Comparison of ENCODE assay signal across 23 cellular contexts in the genomic region with DNA sequence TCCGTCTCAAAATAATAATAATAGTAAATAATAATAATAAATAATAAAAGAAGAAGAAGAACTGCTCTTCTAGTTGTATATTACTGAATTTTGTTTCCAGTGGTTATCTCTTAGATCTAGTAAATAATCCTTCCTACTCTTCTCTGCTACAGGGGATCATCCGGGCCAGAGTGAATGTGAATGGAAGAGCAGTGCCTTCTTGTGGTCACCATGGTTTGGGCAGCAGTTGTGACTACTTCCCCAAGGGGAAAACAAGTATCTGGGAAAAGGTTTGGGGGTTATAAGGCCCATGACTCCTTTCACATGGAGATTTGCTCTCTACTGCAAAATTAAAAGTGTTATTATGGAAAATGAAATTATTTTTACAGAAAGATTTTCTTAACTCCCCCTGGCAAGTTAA. TPM values are rescaled to one million over a fixed set of nuclear protein-coding genes. Genes with fewer than 3 reads are reported as not detected.
DNase-seq lines count a peak whose midpoint lies in the region; ATAC-seq, FAIRE-seq and TF ChIP-seq lines count a peak whose summit lies in the region.
"Had no signal": no experiment of that assay in that cellular context is flagged by ENCODE, and none has a peak within 500 bp of the region (broad histone marks: within the 10 kb centered on the region; RNA-seq: fewer than 3 reads in every experiment).

No MANE protein-coding gene starts in this region.

- H3K27ac Mint-ChIP-seq in activated CD8-positive, alpha-beta memory T cell treated with anti-CD3 and anti-CD28 coated beads, Interleukin-2, amount 10 ng/mL, durations not matched to agents 7 days and 5 days = no peak overlapping the region

- H3K4me1 Mint-ChIP-seq in activated CD8-positive, alpha-beta memory T cell treated with anti-CD3 and anti-CD28 coated beads, Interleukin-2, amount 10 ng/mL, durations not matched to agents 7 days and 5 days = peaks cover 7% of the 10 kb centered on the region

- no peaks in the 10 kb centered on the region for H3K9me2 ChIP-seq in PC-3 (replicated peaks; ENCODE audit: low read length)
- H3K9me2 ChIP-seq: SK-N-SH had no signal

- no peaks in the 10 kb centered on the region for H3K36me3 ChIP-seq in HepG2 (replicated peaks in 1 of 2; ENCODE audit: control insufficient read depth in 1 of 2, insufficient read depth in 2 of 2, low read length in 2 of 2)
- H3K36me3 ChIP-seq in right lobe of liver = no peaks in the 10 kb centered on the region
- no peaks in the 10 kb centered on the region for H3K36me3 ChIP-seq in PC-3 (ENCODE audit: low read depth, low read length)
- H3K36me3 ChIP-seq in lower lobe of right lung = no peaks in the 10 kb centered on the region
- H3K36me3 ChIP-seq: Peyer's patch had no signal

- ATAC-seq in HepG2 (no peak), right lobe of liver (no peak), PC-3 (no peak), lower lobe of right lung (no peak)
- ATAC-seq in activated CD8-positive, alpha-beta memory T cell treated with anti-CD3 and anti-CD28 coated beads, Interleukin-2, amount 10 ng/mL, durations not matched to agents 7 days and 5 days = no peak

- no peaks in the 10 kb centered on the region for H3K9me3 ChIP-seq in HepG2 (ENCODE audit: low read length)
- H3K9me3 ChIP-seq in right lobe of liver = no peaks in the 10 kb centered on the region
- H3K9me3 ChIP-seq in PC-3 (ENCODE audit: low read length) = no peaks in the 10 kb centered on the region
- H3K9me3 ChIP-seq in lower lobe of right lung = no peaks in the 10 kb centered on the region
- H3K9me3 ChIP-seq: Peyer's patch, SK-N-SH had no signal

- no peaks in the 10 kb centered on the region for H3F3A ChIP-seq in PC-3 (ENCODE audit: low read length, unreplicated experiment)

- BruUV-seq in HepG2 (replicated peaks; lab: Mats Ljungman, UMichigan) = no TSS peak
- no TSS peak for BruUV-seq in PC-3 (replicated peaks; lab: Mats Ljungman, UMichigan)

- no peak overlapping the region for H2AFZ ChIP-seq in HepG2 (ENCODE audit: low read length)
- no peak overlapping the region for H2AFZ ChIP-seq in PC-3 (ENCODE audit: low read length)
- H2AFZ ChIP-seq: GM23248 had no signal

- H3K4me2 ChIP-seq in HepG2 (ENCODE audit: low read depth, low read length) (no peak overlapping the region), PC-3 (ENCODE audit: low read length) (no peak overlapping the region)
- H3K4me2 ChIP-seq: KMS-11, SK-N-SH had no signal

- CTCF ChIA-PET in HepG2 (lab: Yijun Ruan, JAX; ENCODE audit: low intra/inter-chr PET ratio, low total read pairs) = no interaction called here
- CTCF ChIA-PET in PC-3 (lab: Charles Lee) = no interaction called here
- CTCF ChIA-PET in activated CD8-positive, alpha-beta memory T cell treated with anti-CD3 and anti-CD28 coated beads, Interleukin-2, amount 10 ng/mL, durations not matched to agents 7 days and 5 days (lab: Charles Lee) = no interaction called here

- H3K27me3 Mint-ChIP-seq in activated CD8-positive, alpha-beta memory T cell treated with anti-CD3 and anti-CD28 coated beads, Interleukin-2, amount 10 ng/mL, durations not matched to agents 7 days and 5 days = no peaks in the 10 kb centered on the region

- in situ Hi-C loops in HepG2 (cut with HindIII; ENCODE audit: extremely low pct_ligation_motif_present, low pct_unique_long_range_greater_than_20kb) = no loop called here

- DNase-seq in HepG2 (ENCODE audit: low spot score) (no peak), right lobe of liver (no peak), PC-3 (no peak), epithelial cell of esophagus (ENCODE audit: low read depth) (no peak), lower lobe of right lung (no peak)
- DNase-seq in stimulated activated naive CD4-positive, alpha-beta T cell (lab: John Stamatoyannopoulos, UW) = no peak
- DNase-seq in activated CD8-positive, alpha-beta memory T cell treated with anti-CD3 and anti-CD28 coated beads, Interleukin-2, amount 10 ng/mL, durations not matched to agents 7 days and 5 days = no peak
- DNase-seq: 8988T; Calu3; DMS79 treated with DMSO at 0.1 percent for 48 hours; GM23248; HCEC 1CT; IMR-90; NCI-H1105; NCI-H1436 treated with DMSO at 0.1 percent for 48 hours; NCI-H187 treated with DMSO at 0.1 percent for 48 hours; NCI-H524 treated with DMSO at 0.1 percent for 48 hours; NK-92 treated with Interleukin-12 subunit alpha and Interleukin-12 subunit beta, amount 100 ng/mL, for 24 hours; Peyer's patch; SK-N-SH; SW 1271 had no signal

- WGBS in HepG2 (ENCODE audit: low lambda C conversion rate) = 42% methylated on average over 2 of the region's 2 CpGs
- WGBS in right lobe of liver (ENCODE audit: insufficient coverage, low coverage, low lambda C conversion rate, missing lambda C conversion rate) = 75% methylated on average over 2 of the region's 2 CpGs

- no peaks in the 10 kb centered on the region for H4K20me1 ChIP-seq in HepG2 (ENCODE audit: insufficient read depth, low read length)
- H4K20me1 ChIP-seq in PC-3 (ENCODE audit: low read length) = no peaks in the 10 kb centered on the region

- H3K27me3 ChIP-seq in HepG2 (ENCODE audit: control insufficient read depth in 1 of 2, insufficient read depth in 2 of 2, low read length in 2 of 2) (no peaks in the 10 kb centered on the region), right lobe of liver (no peaks in the 10 kb centered on the region), PC-3 (ENCODE audit: low read length) (no peaks in the 10 kb centered on the region), lower lobe of right lung (ENCODE audit: low read depth) (no peaks in the 10 kb centered on the region)
- H3K27me3 ChIP-seq: Peyer's patch had no signal

- no peak for TF ChIP-seq POLR2A in HepG2 (IDR thresholded peaks at IDR 0.05; ENCODE audit: insufficient read depth in 1 of 2, low read depth in 2 of 2, low read length in 2 of 2)
- no peak for TF ChIP-seq POLR2A in right lobe of liver (IDR thresholded peaks at IDR 0.05)

- H3K4me1 ChIP-seq in HepG2 (ENCODE audit: insufficient read depth, low read length) (no peaks in the 10 kb centered on the region), right lobe of liver (no peaks in the 10 kb centered on the region), PC-3 (ENCODE audit: insufficient read depth, low read length) (no peaks in the 10 kb centered on the region), lower lobe of right lung (no peaks in the 10 kb centered on the region)
- H3K4me1 ChIP-seq: Peyer's patch had no signal

- FAIRE-seq in HepG2 (lab: Jason Lieb, UNC) = no peak

- H3K9me3 Mint-ChIP-seq in activated CD8-positive, alpha-beta memory T cell treated with anti-CD3 and anti-CD28 coated beads, Interleukin-2, amount 10 ng/mL, durations not matched to agents 7 days and 5 days (ENCODE audit: low read depth) = peaks cover 2% of the 10 kb centered on the region

- H3K4me3 ChIP-seq in HepG2 (replicated peaks in 1 of 3; ENCODE audit: insufficient read depth in 1 of 3, low read depth in 2 of 3, low read length in 3 of 3) = no peak overlapping the region
- no peak overlapping the region for H3K4me3 ChIP-seq in right lobe of liver
- no peak overlapping the region for H3K4me3 ChIP-seq in PC-3 (ENCODE audit: low read length)
- H3K4me3 ChIP-seq in epithelial cell of esophagus (ENCODE audit: low read length) = no peak overlapping the region
- H3K4me3 ChIP-seq in lower lobe of right lung = no peak overlapping the region
- H3K4me3 ChIP-seq: GM23248, Peyer's patch had no signal

- no peak for TF ChIP-seq RAD21 in HepG2 (CRISPR knock-in tag; IDR thresholded peaks at IDR 0.05)

- no peak overlapping the region for H3K27ac ChIP-seq in HepG2 (ENCODE audit: extremely low read length, insufficient read depth, low read length)
- H3K27ac ChIP-seq in right lobe of liver = no peak overlapping the region
- H3K27ac ChIP-seq in PC-3 (ENCODE audit: low read length) = no peak overlapping the region
- H3K27ac ChIP-seq in lower lobe of right lung = no peak overlapping the region
- H3K27ac ChIP-seq: GM23248, KMS-11, Peyer's patch had no signal

- POLR2A ChIA-PET in HepG2 (lab: Yijun Ruan, JAX) = no interaction called here
- POLR2A ChIA-PET in PC-3 (lab: Charles Lee; ENCODE audit: unreplicated experiment) = no interaction called here

- peaks cover 8% of the 10 kb centered on the region for H3K36me3 Mint-ChIP-seq in activated CD8-positive, alpha-beta memory T cell treated with anti-CD3 and anti-CD28 coated beads, Interleukin-2, amount 10 ng/mL, durations not matched to agents 7 days and 5 days

- TF ChIP-seq CTCF in HepG2 (CRISPR knock-in tag; IDR thresholded peaks at IDR 0.05) (0 out of 2 replicates have a peak, but pooled peaks have one; percentile 8), right lobe of liver (IDR thresholded peaks at IDR 0.05) (no peak), PC-3 (conservative IDR thresholded peaks at IDR 0.05; ENCODE audit: low read depth, low read length) (peak; percentile 25; the same call in 1 of the 2 replicates), epithelial cell of esophagus (IDR thresholded peaks at IDR 0.05; ENCODE audit: insufficient read depth, low read depth, low read length, missing control alignments) (peak; percentile 4), lower lobe of right lung (IDR thresholded peaks at IDR 0.05) (no peak)

- H3K79me2 ChIP-seq in HepG2 (ENCODE audit: insufficient read depth, low read length) (no peaks in the 10 kb centered on the region), PC-3 (ENCODE audit: low read length) (no peaks in the 10 kb centered on the region)

- intact Hi-C loops in HepG2 (cut with micrococcal nuclease; ENCODE audit: unreplicated experiment) = no loop called here
- intact Hi-C loops in right lobe of liver (cut with DNase I) = no loop called here
- intact Hi-C loops in PC-3 (cut with micrococcal nuclease) = no loop called here
- intact Hi-C loops in lower lobe of right lung (cut with DNase I) = no loop called here

- no peak overlapping the region for H3K4me3 Mint-ChIP-seq in activated CD8-positive, alpha-beta memory T cell treated with anti-CD3 and anti-CD28 coated beads, Interleukin-2, amount 10 ng/mL, durations not matched to agents 7 days and 5 days

- H3K9ac ChIP-seq in HepG2 (ENCODE audit: insufficient read depth, low read depth, low read length) (no peak overlapping the region), PC-3 (ENCODE audit: low read length) (no peak overlapping the region)
- H3K9ac ChIP-seq: GM23248, KMS-11, SK-N-SH had no signal

- no peak for TF ChIP-seq EP300 in HepG2 (IDR thresholded peaks at IDR 0.05; ENCODE audit: low read depth in 2 of 2, low read length in 2 of 2)
- TF ChIP-seq EP300 in HepG2 (CRISPR knock-in tag; IDR thresholded peaks at IDR 0.05; ENCODE audit: borderline replicate concordance) = no peak

RNA-seq across cellular contexts. Expression of gene OR5K1, which starts 5.5 kb away (rescaled TPM):
- total RNA-seq in HepG2 (2016; rRNA removed; fragmentation: Illumina TruSeq; extraction: Trizol) = not detected in 2 replicates
- not detected in 2 replicates for total RNA-seq in HepG2 (2016; cell fraction: cytosol; rRNA removed; fragmentation: Illumina TruSeq; extraction: Trizol; ENCODE audit: low read depth)
- not detected in 2 replicates for total RNA-seq in HepG2 (2016; cell fraction: insoluble cytoplasmic fraction; rRNA removed; fragmentation: Illumina TruSeq; extraction: Trizol)
- not detected in 2 replicates for total RNA-seq in HepG2 (2016; cell fraction: membrane; rRNA removed; fragmentation: Illumina TruSeq; extraction: Trizol)
- total RNA-seq in HepG2 (2016; cell fraction: nucleus; rRNA removed; fragmentation: Illumina TruSeq; extraction: Trizol) = not detected in 2 replicates
- not detected in 2 replicates for polyA plus RNA-seq in HepG2 (2011; rRNA removed)
- not detected in 2 replicates for polyA plus RNA-seq in HepG2 (2011; cell fraction: cytosol; rRNA removed)
- polyA plus RNA-seq in HepG2 (2011; cell fraction: nucleus; rRNA removed) = not detected in 2 replicates
- polyA plus RNA-seq in HepG2 (2012) = not detected in 2 replicates
- not detected in 2 replicates for polyA plus RNA-seq in HepG2 (2016; cell fraction: cytosol; fragmentation: Illumina TruSeq; extraction: Trizol; ENCODE audit: low read depth)
- polyA plus RNA-seq in HepG2 (2016; cell fraction: insoluble cytoplasmic fraction; fragmentation: Illumina TruSeq; extraction: Trizol; ENCODE audit: low read depth) = not detected in 2 replicates
- polyA plus RNA-seq in HepG2 (2016; cell fraction: membrane; fragmentation: Illumina TruSeq; extraction: Trizol; ENCODE audit: low read depth) = not detected in 2 replicates
- not detected in 2 replicates for polyA plus RNA-seq in HepG2 (2016; cell fraction: nucleus; fragmentation: Illumina TruSeq; extraction: Trizol; ENCODE audit: insufficient read depth, low read depth)
- not detected in 2 replicates for polyA minus RNA-seq in HepG2 (2011; rRNA and poly(A)+ RNA removed; ENCODE audit: low replicate concordance)
- polyA minus RNA-seq in HepG2 (2011; cell fraction: cytosol; rRNA and poly(A)+ RNA removed) = not detected in 2 replicates
- polyA minus RNA-seq in HepG2 (2011; cell fraction: nucleus; rRNA and poly(A)+ RNA removed) = not detected in 2 replicates
- total RNA-seq in right lobe of liver = not detected
- total RNA-seq in PC-3 (2014; rRNA removed) = not detected in 2 replicates
- total RNA-seq in activated CD8-positive, alpha-beta memory T cell treated with anti-CD3 and anti-CD28 coated beads, Interleukin-2, amount 10 ng/mL, durations not matched to agents 7 days and 5 days = not detected
- not detected for total RNA-seq in lower lobe of right lung
- total RNA-seq: Calu3, GM23248, IMR-90, Peyer's patch had no signal
- polyA plus RNA-seq: BJ, GM23248, IMR-90, SK-N-SH had no signal

RNA-seq across cellular contexts. Expression of gene OR5K2, which starts 39.9 kb away (rescaled TPM):
- total RNA-seq in HepG2 (2016; rRNA removed; fragmentation: Illumina TruSeq; extraction: Trizol) (not detected in 2 replicates), right lobe of liver (not detected), PC-3 (2014; rRNA removed) (not detected in 2 replicates), lower lobe of right lung (not detected)
- total RNA-seq in HepG2 (2016; cell fraction: cytosol; rRNA removed; fragmentation: Illumina TruSeq; extraction: Trizol; ENCODE audit: low read depth) = not detected in 2 replicates
- total RNA-seq in HepG2 (2016; cell fraction: insoluble cytoplasmic fraction; rRNA removed; fragmentation: Illumina TruSeq; extraction: Trizol) = not detected in 2 replicates
- not detected in 2 replicates for total RNA-seq in HepG2 (2016; cell fraction: membrane; rRNA removed; fragmentation: Illumina TruSeq; extraction: Trizol)
- total RNA-seq in HepG2 (2016; cell fraction: nucleus; rRNA removed; fragmentation: Illumina TruSeq; extraction: Trizol) = not detected in 2 replicates
- polyA plus RNA-seq in HepG2 (2011; rRNA removed) = not detected in 2 replicates
- polyA plus RNA-seq in HepG2 (2011; cell fraction: cytosol; rRNA removed) = not detected in 2 replicates
- not detected in 2 replicates for polyA plus RNA-seq in HepG2 (2011; cell fraction: nucleus; rRNA removed)
- polyA plus RNA-seq in HepG2 (2012) = not detected in 2 replicates
- polyA plus RNA-seq in HepG2 (2016; cell fraction: cytosol; fragmentation: Illumina TruSeq; extraction: Trizol; ENCODE audit: low read depth) = not detected in 2 replicates
- not detected in 2 replicates for polyA plus RNA-seq in HepG2 (2016; cell fraction: insoluble cytoplasmic fraction; fragmentation: Illumina TruSeq; extraction: Trizol; ENCODE audit: low read depth)
- polyA plus RNA-seq in HepG2 (2016; cell fraction: membrane; fragmentation: Illumina TruSeq; extraction: Trizol; ENCODE audit: low read depth) = not detected in 2 replicates
- not detected in 2 replicates for polyA plus RNA-seq in HepG2 (2016; cell fraction: nucleus; fragmentation: Illumina TruSeq; extraction: Trizol; ENCODE audit: insufficient read depth, low read depth)
- polyA minus RNA-seq in HepG2 (2011; rRNA and poly(A)+ RNA removed; ENCODE audit: low replicate concordance) = not detected in 2 replicates
- polyA minus RNA-seq in HepG2 (2011; cell fraction: cytosol; rRNA and poly(A)+ RNA removed) = not detected in 2 replicates
- not detected in 2 replicates for polyA minus RNA-seq in HepG2 (2011; cell fraction: nucleus; rRNA and poly(A)+ RNA removed)
- not detected for total RNA-seq in activated CD8-positive, alpha-beta memory T cell treated with anti-CD3 and anti-CD28 coated beads, Interleukin-2, amount 10 ng/mL, durations not matched to agents 7 days and 5 days
- total RNA-seq: Calu3, GM23248, IMR-90, Peyer's patch had no signal
- polyA plus RNA-seq: BJ, GM23248, IMR-90, SK-N-SH had no signal

Comparison
In these comparisons a context has a peak if more than half of its experiments do, and no peak if none do; other contexts are left out.
1. CTCF ChIP-seq: peak in HepG2 (single experiment), PC-3 (single experiment) and epithelial cell of esophagus (single experiment); none in right lobe of liver (0 of 4) and lower lobe of right lung (single experiment).